Comparison of ENCODE assay signal across 1 cellular context in the genomic region with DNA sequence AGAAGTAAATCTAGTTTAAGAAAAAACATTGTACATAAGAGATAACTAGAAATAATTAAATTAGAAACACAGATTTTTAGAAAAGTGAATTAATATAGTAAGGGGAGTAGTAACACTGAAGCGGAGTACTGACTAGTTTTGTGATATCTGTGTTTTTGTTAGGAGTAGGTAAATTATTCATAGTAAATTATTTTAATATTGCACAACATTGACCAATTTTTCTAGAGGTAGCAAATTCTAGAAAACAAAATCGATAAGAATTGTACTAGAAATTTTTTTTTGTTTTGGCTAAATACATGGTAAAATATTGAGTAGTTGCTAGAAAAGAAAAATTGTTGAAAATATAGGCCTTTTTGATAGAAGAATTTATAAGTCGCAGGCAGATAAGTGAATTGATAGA.
TF ChIP-seq lines count a peak whose summit lies in the region.

No MANE protein-coding gene starts in this region.

TF ChIP-seq in WTC11, 78 proteins besides CTCF, POLR2A, EP300 and RAD21 (continued from another document):
- TF ChIP-seq, protein P1, sequence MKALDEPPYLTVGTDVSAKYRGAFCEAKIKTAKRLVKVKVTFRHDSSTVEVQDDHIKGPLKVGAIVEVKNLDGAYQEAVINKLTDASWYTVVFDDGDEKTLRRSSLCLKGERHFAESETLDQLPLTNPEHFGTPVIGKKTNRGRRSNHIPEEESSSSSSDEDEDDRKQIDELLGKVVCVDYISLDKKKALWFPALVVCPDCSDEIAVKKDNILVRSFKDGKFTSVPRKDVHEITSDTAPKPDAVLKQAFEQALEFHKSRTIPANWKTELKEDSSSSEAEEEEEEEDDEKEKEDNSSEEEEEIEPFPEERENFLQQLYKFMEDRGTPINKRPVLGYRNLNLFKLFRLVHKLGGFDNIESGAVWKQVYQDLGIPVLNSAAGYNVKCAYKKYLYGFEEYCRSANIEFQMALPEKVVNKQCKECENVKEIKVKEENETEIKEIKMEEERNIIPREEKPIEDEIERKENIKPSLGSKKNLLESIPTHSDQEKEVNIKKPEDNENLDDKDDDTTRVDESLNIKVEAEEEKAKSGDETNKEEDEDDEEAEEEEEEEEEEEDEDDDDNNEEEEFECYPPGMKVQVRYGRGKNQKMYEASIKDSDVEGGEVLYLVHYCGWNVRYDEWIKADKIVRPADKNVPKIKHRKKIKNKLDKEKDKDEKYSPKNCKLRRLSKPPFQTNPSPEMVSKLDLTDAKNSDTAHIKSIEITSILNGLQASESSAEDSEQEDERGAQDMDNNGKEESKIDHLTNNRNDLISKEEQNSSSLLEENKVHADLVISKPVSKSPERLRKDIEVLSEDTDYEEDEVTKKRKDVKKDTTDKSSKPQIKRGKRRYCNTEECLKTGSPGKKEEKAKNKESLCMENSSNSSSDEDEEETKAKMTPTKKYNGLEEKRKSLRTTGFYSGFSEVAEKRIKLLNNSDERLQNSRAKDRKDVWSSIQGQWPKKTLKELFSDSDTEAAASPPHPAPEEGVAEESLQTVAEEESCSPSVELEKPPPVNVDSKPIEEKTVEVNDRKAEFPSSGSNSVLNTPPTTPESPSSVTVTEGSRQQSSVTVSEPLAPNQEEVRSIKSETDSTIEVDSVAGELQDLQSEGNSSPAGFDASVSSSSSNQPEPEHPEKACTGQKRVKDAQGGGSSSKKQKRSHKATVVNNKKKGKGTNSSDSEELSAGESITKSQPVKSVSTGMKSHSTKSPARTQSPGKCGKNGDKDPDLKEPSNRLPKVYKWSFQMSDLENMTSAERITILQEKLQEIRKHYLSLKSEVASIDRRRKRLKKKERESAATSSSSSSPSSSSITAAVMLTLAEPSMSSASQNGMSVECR (CRISPR knock-in tag; IDR thresholded peaks at IDR 0.05; ENCODE audit: borderline replicate concordance), result no peak
- TF ChIP-seq, protein P2, sequence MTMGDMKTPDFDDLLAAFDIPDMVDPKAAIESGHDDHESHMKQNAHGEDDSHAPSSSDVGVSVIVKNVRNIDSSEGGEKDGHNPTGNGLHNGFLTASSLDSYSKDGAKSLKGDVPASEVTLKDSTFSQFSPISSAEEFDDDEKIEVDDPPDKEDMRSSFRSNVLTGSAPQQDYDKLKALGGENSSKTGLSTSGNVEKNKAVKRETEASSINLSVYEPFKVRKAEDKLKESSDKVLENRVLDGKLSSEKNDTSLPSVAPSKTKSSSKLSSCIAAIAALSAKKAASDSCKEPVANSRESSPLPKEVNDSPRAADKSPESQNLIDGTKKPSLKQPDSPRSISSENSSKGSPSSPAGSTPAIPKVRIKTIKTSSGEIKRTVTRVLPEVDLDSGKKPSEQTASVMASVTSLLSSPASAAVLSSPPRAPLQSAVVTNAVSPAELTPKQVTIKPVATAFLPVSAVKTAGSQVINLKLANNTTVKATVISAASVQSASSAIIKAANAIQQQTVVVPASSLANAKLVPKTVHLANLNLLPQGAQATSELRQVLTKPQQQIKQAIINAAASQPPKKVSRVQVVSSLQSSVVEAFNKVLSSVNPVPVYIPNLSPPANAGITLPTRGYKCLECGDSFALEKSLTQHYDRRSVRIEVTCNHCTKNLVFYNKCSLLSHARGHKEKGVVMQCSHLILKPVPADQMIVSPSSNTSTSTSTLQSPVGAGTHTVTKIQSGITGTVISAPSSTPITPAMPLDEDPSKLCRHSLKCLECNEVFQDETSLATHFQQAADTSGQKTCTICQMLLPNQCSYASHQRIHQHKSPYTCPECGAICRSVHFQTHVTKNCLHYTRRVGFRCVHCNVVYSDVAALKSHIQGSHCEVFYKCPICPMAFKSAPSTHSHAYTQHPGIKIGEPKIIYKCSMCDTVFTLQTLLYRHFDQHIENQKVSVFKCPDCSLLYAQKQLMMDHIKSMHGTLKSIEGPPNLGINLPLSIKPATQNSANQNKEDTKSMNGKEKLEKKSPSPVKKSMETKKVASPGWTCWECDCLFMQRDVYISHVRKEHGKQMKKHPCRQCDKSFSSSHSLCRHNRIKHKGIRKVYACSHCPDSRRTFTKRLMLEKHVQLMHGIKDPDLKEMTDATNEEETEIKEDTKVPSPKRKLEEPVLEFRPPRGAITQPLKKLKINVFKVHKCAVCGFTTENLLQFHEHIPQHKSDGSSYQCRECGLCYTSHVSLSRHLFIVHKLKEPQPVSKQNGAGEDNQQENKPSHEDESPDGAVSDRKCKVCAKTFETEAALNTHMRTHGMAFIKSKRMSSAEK (CRISPR knock-in tag; IDR thresholded peaks at IDR 0.05; ENCODE audit: borderline replicate concordance), result no peak
- TF ChIP-seq, protein P3, sequence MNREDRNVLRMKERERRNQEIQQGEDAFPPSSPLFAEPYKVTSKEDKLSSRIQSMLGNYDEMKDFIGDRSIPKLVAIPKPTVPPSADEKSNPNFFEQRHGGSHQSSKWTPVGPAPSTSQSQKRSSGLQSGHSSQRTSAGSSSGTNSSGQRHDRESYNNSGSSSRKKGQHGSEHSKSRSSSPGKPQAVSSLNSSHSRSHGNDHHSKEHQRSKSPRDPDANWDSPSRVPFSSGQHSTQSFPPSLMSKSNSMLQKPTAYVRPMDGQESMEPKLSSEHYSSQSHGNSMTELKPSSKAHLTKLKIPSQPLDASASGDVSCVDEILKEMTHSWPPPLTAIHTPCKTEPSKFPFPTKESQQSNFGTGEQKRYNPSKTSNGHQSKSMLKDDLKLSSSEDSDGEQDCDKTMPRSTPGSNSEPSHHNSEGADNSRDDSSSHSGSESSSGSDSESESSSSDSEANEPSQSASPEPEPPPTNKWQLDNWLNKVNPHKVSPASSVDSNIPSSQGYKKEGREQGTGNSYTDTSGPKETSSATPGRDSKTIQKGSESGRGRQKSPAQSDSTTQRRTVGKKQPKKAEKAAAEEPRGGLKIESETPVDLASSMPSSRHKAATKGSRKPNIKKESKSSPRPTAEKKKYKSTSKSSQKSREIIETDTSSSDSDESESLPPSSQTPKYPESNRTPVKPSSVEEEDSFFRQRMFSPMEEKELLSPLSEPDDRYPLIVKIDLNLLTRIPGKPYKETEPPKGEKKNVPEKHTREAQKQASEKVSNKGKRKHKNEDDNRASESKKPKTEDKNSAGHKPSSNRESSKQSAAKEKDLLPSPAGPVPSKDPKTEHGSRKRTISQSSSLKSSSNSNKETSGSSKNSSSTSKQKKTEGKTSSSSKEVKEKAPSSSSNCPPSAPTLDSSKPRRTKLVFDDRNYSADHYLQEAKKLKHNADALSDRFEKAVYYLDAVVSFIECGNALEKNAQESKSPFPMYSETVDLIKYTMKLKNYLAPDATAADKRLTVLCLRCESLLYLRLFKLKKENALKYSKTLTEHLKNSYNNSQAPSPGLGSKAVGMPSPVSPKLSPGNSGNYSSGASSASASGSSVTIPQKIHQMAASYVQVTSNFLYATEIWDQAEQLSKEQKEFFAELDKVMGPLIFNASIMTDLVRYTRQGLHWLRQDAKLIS (CRISPR knock-in tag; IDR thresholded peaks at IDR 0.05; ENCODE audit: borderline replicate concordance), result no peak
- no peak for TF ChIP-seq ZNF219 (CRISPR knock-in tag; IDR thresholded peaks at IDR 0.05; ENCODE audit: borderline replicate concordance)
- TF ChIP-seq CREB1 (CRISPR knock-in tag; IDR thresholded peaks at IDR 0.05), result no peak
- no peak for TF ChIP-seq GRHL2 (CRISPR knock-in tag; IDR thresholded peaks at IDR 0.05; ENCODE audit: insufficient replicate concordance, severe bottlenecking)
- TF ChIP-seq, protein P4, sequence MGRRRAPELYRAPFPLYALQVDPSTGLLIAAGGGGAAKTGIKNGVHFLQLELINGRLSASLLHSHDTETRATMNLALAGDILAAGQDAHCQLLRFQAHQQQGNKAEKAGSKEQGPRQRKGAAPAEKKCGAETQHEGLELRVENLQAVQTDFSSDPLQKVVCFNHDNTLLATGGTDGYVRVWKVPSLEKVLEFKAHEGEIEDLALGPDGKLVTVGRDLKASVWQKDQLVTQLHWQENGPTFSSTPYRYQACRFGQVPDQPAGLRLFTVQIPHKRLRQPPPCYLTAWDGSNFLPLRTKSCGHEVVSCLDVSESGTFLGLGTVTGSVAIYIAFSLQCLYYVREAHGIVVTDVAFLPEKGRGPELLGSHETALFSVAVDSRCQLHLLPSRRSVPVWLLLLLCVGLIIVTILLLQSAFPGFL (CRISPR knock-in tag; IDR thresholded peaks at IDR 0.05; ENCODE audit: borderline replicate concordance), result no peak
- TF ChIP-seq, protein P5, sequence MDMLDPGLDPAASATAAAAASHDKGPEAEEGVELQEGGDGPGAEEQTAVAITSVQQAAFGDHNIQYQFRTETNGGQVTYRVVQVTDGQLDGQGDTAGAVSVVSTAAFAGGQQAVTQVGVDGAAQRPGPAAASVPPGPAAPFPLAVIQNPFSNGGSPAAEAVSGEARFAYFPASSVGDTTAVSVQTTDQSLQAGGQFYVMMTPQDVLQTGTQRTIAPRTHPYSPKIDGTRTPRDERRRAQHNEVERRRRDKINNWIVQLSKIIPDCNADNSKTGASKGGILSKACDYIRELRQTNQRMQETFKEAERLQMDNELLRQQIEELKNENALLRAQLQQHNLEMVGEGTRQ (CRISPR knock-in tag; IDR thresholded peaks at IDR 0.05), result no peak
